In genomic region chr4:3371581-3372001, GRCh38 we compare ENCODE assay signal across 14 cellular contexts.
DNase-seq lines count a peak whose midpoint lies in the region; ATAC-seq and TF ChIP-seq lines count a peak whose summit lies in the region.
"Had no signal": no experiment of that assay in that cellular context is flagged by ENCODE, and none has a peak within 500 bp of the region (broad histone marks: within the 10 kb centered on the region; RNA-seq: fewer than 3 reads in every experiment).

No MANE protein-coding gene starts in this region.

- no CpG with 5 or more reads among the region's 19 CpGs for WGBS in mesendoderm (ENCODE audit: extremely low coverage, insufficient coverage, low lambda C conversion rate)

- H3K36me3 Mint-ChIP-seq in type B pancreatic cell = no peaks in the 10 kb centered on the region
- H3K36me3 Mint-ChIP-seq: activated CD4-positive, alpha-beta memory T cell treated with anti-CD3 and anti-CD28 coated beads for 36 hours; natural killer cell treated with Interleukin-12 subunit alpha and Interleukin-12 subunit beta and Interleukin-15 and Interleukin-18, amount 100 ng/mL, for 72 hours had no signal

- no peak overlapping the region for H2BK15ac ChIP-seq in mesendoderm (replicated peaks; ENCODE audit: low read depth)

- no peak overlapping the region for H2AK5ac ChIP-seq in mesendoderm (ENCODE audit: low read length)

- DNase-seq in right atrium auricular region (ENCODE audit: low spot score) (peak; percentile 56), left ventricle myocardium superior (no peak), choroid plexus epithelial cell (ENCODE audit: low read depth) (peak; percentile 41), mesendoderm (peak; percentile 56), type B pancreatic cell (ENCODE audit: extremely low spot score, unreplicated experiment) (no peak), foreskin fibroblast (no peak)
- DNase-seq in activated CD4-positive, alpha-beta T cell treated with anti-CD3 and anti-CD28 coated beads for 48 hours = no peak
- DNase-seq: activated CD4-positive, alpha-beta memory T cell treated with anti-CD3 and anti-CD28 coated beads for 36 hours; activated gamma-delta T cell treated with Interleukin-2 at 50 U/mL for 16 hours; NCI-H345 had no signal

- no peaks in the 10 kb centered on the region for H3K79me2 ChIP-seq in mesendoderm (ENCODE audit: control insufficient read depth, insufficient read depth, low read length)

- intact Hi-C loops in left ventricle myocardium superior (cut with micrococcal nuclease) = no loop called here

- H3K23ac ChIP-seq in mesendoderm (ENCODE audit: low read length) = no peak overlapping the region

- TF ChIP-seq CTCF in right atrium auricular region (IDR thresholded peaks at IDR 0.05) (no peak), choroid plexus epithelial cell (conservative IDR thresholded peaks at IDR 0.05; ENCODE audit: low read depth, low read length) (no peak), type B pancreatic cell (conservative IDR thresholded peaks at IDR 0.05) (no peak), foreskin fibroblast (IDR thresholded peaks at IDR 0.05; ENCODE audit: low read depth, low read length) (no peak)

- no peak for ATAC-seq in left ventricle myocardium superior
- ATAC-seq in GM21423 (IDR thresholded peaks at IDR 0.05; ENCODE audit: unreplicated experiment) = no peak
- ATAC-seq: HCT116; natural killer cell treated with Interleukin-12 subunit alpha and Interleukin-12 subunit beta and Interleukin-15 and Interleukin-18, amount 100 ng/mL, for 72 hours had no signal

- H3K4me3 Mint-ChIP-seq in type B pancreatic cell = peak overlapping the region; percentile 75
- H3K4me3 Mint-ChIP-seq: activated CD4-positive, alpha-beta memory T cell treated with anti-CD3 and anti-CD28 coated beads for 36 hours; natural killer cell treated with Interleukin-12 subunit alpha and Interleukin-12 subunit beta and Interleukin-15 and Interleukin-18, amount 100 ng/mL, for 72 hours had no signal

- H2BK5ac ChIP-seq in mesendoderm (ENCODE audit: low read length) = no peak overlapping the region

- H3K4me3 ChIP-seq in right atrium auricular region = peak overlapping the region in 1 of 2 donors; percentile 16
- peak overlapping the region; percentile 37 for H3K4me3 ChIP-seq in choroid plexus epithelial cell (ENCODE audit: low read depth, low read length)
- H3K4me3 ChIP-seq in mesendoderm (ENCODE audit: low read length) = no peak overlapping the region
- no peak overlapping the region for H3K4me3 ChIP-seq in foreskin fibroblast (ENCODE audit: low read depth in 1 of 2, low read length in 2 of 2)
- H3K4me3 ChIP-seq: GM12878 had no signal

- H3K18ac ChIP-seq in mesendoderm (ENCODE audit: low read length) = no peak overlapping the region

- peaks cover 0 to 38% of the 10 kb centered on the region in 2 donors for H3K4me1 ChIP-seq in right atrium auricular region
- peaks cover 15% of the 10 kb centered on the region for H3K4me1 ChIP-seq in mesendoderm (ENCODE audit: control insufficient read depth, low read depth, low read length)

- no peak overlapping the region for H3K4ac ChIP-seq in mesendoderm (ENCODE audit: low read depth, low read length)

- H3K27me3 Mint-ChIP-seq in type B pancreatic cell = no peaks in the 10 kb centered on the region

- H3K27ac Mint-ChIP-seq in type B pancreatic cell = peak overlapping the region; percentile 19
- H3K27ac Mint-ChIP-seq: activated CD4-positive, alpha-beta memory T cell treated with anti-CD3 and anti-CD28 coated beads for 36 hours; natural killer cell treated with Interleukin-12 subunit alpha and Interleukin-12 subunit beta and Interleukin-15 and Interleukin-18, amount 100 ng/mL, for 72 hours had no signal

- H3K9me3 Mint-ChIP-seq in type B pancreatic cell = no peaks in the 10 kb centered on the region
- H3K9me3 Mint-ChIP-seq: activated CD4-positive, alpha-beta memory T cell treated with anti-CD3 and anti-CD28 coated beads for 36 hours; natural killer cell treated with Interleukin-12 subunit alpha and Interleukin-12 subunit beta and Interleukin-15 and Interleukin-18, amount 100 ng/mL, for 72 hours had no signal

- H3K27me3 ChIP-seq in right atrium auricular region = no peaks in the 10 kb centered on the region
- no peaks in the 10 kb centered on the region for H3K27me3 ChIP-seq in mesendoderm (ENCODE audit: insufficient read depth, low read length, poor library complexity)

- H3K27ac ChIP-seq in right atrium auricular region = no peak overlapping the region
- H3K27ac ChIP-seq in mesendoderm (ENCODE audit: low read depth, low read length) = no peak overlapping the region

- H3K36me3 ChIP-seq in right atrium auricular region (no peaks in the 10 kb centered on the region), mesendoderm (ENCODE audit: control insufficient read depth, insufficient read depth, low read length) (no peaks in the 10 kb centered on the region)

- H3K4me1 Mint-ChIP-seq in type B pancreatic cell (ENCODE audit: unreplicated experiment) = peaks cover 22% of the 10 kb centered on the region

- no peak overlapping the region for H3K56ac ChIP-seq in mesendoderm (ENCODE audit: low read length)

- H3K4me2 ChIP-seq in mesendoderm (ENCODE audit: low read length) = peak overlapping the region; percentile 1

- H3K9me3 ChIP-seq in right atrium auricular region = no peaks in the 10 kb centered on the region

- H2BK120ac ChIP-seq in mesendoderm (ENCODE audit: low read depth, low read length) = no peak overlapping the region

- H3K79me1 ChIP-seq in mesendoderm (ENCODE audit: low read length) = no peaks in the 10 kb centered on the region

- H3K9ac ChIP-seq in mesendoderm (ENCODE audit: low read length) = no peak overlapping the region

- no peak overlapping the region for H4K8ac ChIP-seq in mesendoderm (ENCODE audit: low read depth, low read length)

- H4K5ac ChIP-seq in mesendoderm (ENCODE audit: low read length) = no peak overlapping the region

Comparison
In these comparisons a context has a peak if more than half of its experiments do, and no peak if none do; other contexts are left out.
1. DNase-seq: peak in right atrium auricular region (single experiment), choroid plexus epithelial cell (single experiment) and mesendoderm (single experiment); none in left ventricle myocardium superior (single experiment), type B pancreatic cell (single experiment), activated CD4-positive, alpha-beta T cell treated with anti-CD3 and anti-CD28 coated beads for 48 hours (single experiment) and foreskin fibroblast (0 of 2).